Comparison of ENCODE assay signal across 1 cellular context in genomic region chr3:10344147-10344943, GRCh38.
TF ChIP-seq lines count a peak whose summit lies in the region.

No MANE protein-coding gene starts in this region.

TF ChIP-seq in WTC11, 78 proteins besides CTCF, POLR2A, EP300 and RAD21 (continued from another document):
- TF ChIP-seq AFF4 (CRISPR knock-in tag; IDR thresholded peaks at IDR 0.05; ENCODE audit: borderline replicate concordance) (no peak), CDX4 (CRISPR knock-in tag; IDR thresholded peaks at IDR 0.05; ENCODE audit: borderline replicate concordance) (no peak), USF2 (CRISPR knock-in tag; IDR thresholded peaks at IDR 0.05) (no peak), ERG (CRISPR knock-in tag; IDR thresholded peaks at IDR 0.05) (no peak), MAX (CRISPR knock-in tag; IDR thresholded peaks at IDR 0.05) (no peak), ATF6 (CRISPR knock-in tag; IDR thresholded peaks at IDR 0.05) (no peak)
